ENCODE assay signal across 18 cellular contexts in the genomic region with DNA sequence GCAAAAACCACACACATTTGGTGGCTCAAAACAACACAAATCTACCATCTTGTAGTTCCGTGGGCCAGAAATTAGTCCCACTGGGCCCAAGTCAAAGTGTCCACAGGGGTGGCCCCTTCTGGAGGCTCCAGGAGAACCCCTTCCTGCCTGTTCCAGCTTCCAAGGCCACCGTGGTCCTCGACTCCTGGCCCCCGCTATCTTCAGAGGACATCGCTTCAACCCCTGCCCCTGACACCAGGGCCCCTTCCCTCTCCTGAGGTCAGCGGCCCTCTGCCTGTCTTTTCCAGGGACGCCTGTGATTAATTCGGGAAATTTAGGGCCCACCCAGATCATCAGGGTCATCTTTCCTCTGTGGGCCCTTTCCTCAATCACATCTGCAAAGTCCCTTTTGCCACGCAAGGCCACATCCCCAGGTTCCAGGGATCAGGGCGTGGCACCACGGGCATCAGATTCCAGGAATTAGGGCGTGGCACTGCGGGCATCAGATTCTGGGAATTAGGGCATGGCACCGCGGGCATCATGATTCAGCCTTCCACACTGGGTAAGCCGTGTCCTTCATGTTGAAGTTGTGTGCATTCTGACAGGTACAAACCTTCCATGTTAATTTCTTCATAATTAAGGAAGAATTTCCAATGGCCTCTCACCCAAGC. TPM values are rescaled to one million over a fixed set of nuclear protein-coding genes. Genes with fewer than 3 reads are reported as not detected.
A peak's percentile ranks its signal among the peaks of the same experiment; 100 is the strongest.
DNase-seq lines count a peak whose midpoint lies in the region; ATAC-seq and TF ChIP-seq lines count a peak whose summit lies in the region.
"Had no signal": no experiment of that assay in that cellular context is flagged by ENCODE, and none has a peak within 500 bp of the region (broad histone marks: within the 10 kb centered on the region; RNA-seq: fewer than 3 reads in every experiment).

No MANE protein-coding gene starts in this region.

- no peak overlapping the region for H3K4me3 ChIP-seq in right atrium auricular region
- no peak overlapping the region for H3K4me3 ChIP-seq in RWPE2 (ENCODE audit: severe bottlenecking)
- no peak overlapping the region for H3K4me3 ChIP-seq in osteoblast (ENCODE audit: insufficient read depth, low read length)
- no peak overlapping the region for H3K4me3 ChIP-seq in gastroesophageal sphincter
- H3K4me3 ChIP-seq: BLaER1 treated with 17β-estradiol and CSF1 and Interleukin-3, amounts not matched to agents 10 nM and 100 nM had no signal

- H3K79me2 ChIP-seq in osteoblast (ENCODE audit: insufficient read depth, low read length): no peaks in the 10 kb centered on the region

- H3K9me3 ChIP-seq in right atrium auricular region (no peaks in the 10 kb centered on the region), RWPE2 (ENCODE audit: severe bottlenecking) (peaks cover 2% of the 10 kb centered on the region), osteoblast (ENCODE audit: low read depth, low read length) (peaks cover 7% of the 10 kb centered on the region), gastroesophageal sphincter (no peaks in the 10 kb centered on the region)

- H3K27ac Mint-ChIP-seq in stimulated activated naive B cell treated with anti-CD40 and anti-IgM and Interleukin-4, amounts not matched to agents 10 μg/mL and 1 μg/mL and 100 μg/mL, for 72 hours: peak overlapping the region; percentile 69
- H3K27ac Mint-ChIP-seq: CD4-positive, alpha-beta T cell; H9 had no signal

- CTCF ChIA-PET in HEK293T (lab: Yijun Ruan, JAX): no interaction called here

- DNase-seq in cardiac septum (ENCODE audit: low spot score) (peak; percentile 46), right atrium auricular region (ENCODE audit: low spot score) (no peak), RWPE2 (ENCODE audit: low spot score) (peak; percentile 17), osteoblast (ENCODE audit: insufficient read length, low spot score, missing footprints) (peak; percentile 52), HEK293T (ENCODE audit: extremely low spot score) (no peak)
- no peak for DNase-seq in stimulated activated naive B cell treated with anti-CD40 and anti-IgM and Interleukin-4, amounts not matched to agents 10 μg/mL and 1 μg/mL and 100 μg/mL, for 72 hours
- DNase-seq: ACHN; CD4-positive, alpha-beta T cell; DMS153; DMS79 treated with DMSO at 0.1 percent for 48 hours; EL; GOT3; H9 had no signal

- no peaks in the 10 kb centered on the region for H3K36me3 Mint-ChIP-seq in stimulated activated naive B cell treated with anti-CD40 and anti-IgM and Interleukin-4, amounts not matched to agents 10 μg/mL and 1 μg/mL and 100 μg/mL, for 72 hours

- POLR2A ChIA-PET in HEK293T (lab: Yijun Ruan, JAX): no interaction called here

- no peaks in the 10 kb centered on the region for H3K27me3 ChIP-seq in right atrium auricular region
- H3K27me3 ChIP-seq in RWPE2 (ENCODE audit: insufficient read depth, poor library complexity, severe bottlenecking): peaks cover 19% of the 10 kb centered on the region
- no peaks in the 10 kb centered on the region for H3K27me3 ChIP-seq in osteoblast (ENCODE audit: insufficient read depth, low read length)
- no peaks in the 10 kb centered on the region for H3K27me3 ChIP-seq in gastroesophageal sphincter
- H3K27me3 ChIP-seq: BLaER1 treated with 17β-estradiol and CSF1 and Interleukin-3, amounts not matched to agents 10 nM and 100 nM had no signal

- H2AFZ ChIP-seq in osteoblast (ENCODE audit: low read length): no peak overlapping the region

- no peak for TF ChIP-seq CTCF in right atrium auricular region (IDR thresholded peaks at IDR 0.05)
- TF ChIP-seq CTCF in RWPE2 (IDR thresholded peaks at IDR 0.05; ENCODE audit: poor library complexity, severe bottlenecking): no peak
- TF ChIP-seq CTCF in osteoblast (IDR thresholded peaks at IDR 0.05; ENCODE audit: extremely low read depth, low read depth, low read length): no peak
- TF ChIP-seq CTCF in gastroesophageal sphincter (IDR thresholded peaks at IDR 0.05): no peak

- peaks cover 4 to 6% of the 10 kb centered on the region in 2 donors for H3K9me3 Mint-ChIP-seq in stimulated activated naive B cell treated with anti-CD40 and anti-IgM and Interleukin-4, amounts not matched to agents 10 μg/mL and 1 μg/mL and 100 μg/mL, for 72 hours
- H3K9me3 Mint-ChIP-seq: CD4-positive, alpha-beta T cell had no signal

- H3K4me1 ChIP-seq in right atrium auricular region: peaks cover 0 to 5% of the 10 kb centered on the region in 2 donors
- no peaks in the 10 kb centered on the region for H3K4me1 ChIP-seq in RWPE2 (ENCODE audit: insufficient read depth, poor library complexity, severe bottlenecking)
- no peaks in the 10 kb centered on the region for H3K4me1 ChIP-seq in osteoblast (ENCODE audit: insufficient read depth, low read length)
- peaks cover 0 to 35% (median 0%) of the 10 kb centered on the region in 3 donors for H3K4me1 ChIP-seq in gastroesophageal sphincter
- H3K4me1 ChIP-seq: BLaER1 treated with 17β-estradiol and CSF1 and Interleukin-3, amounts not matched to agents 10 nM and 100 nM had no signal

- ATAC-seq in RWPE2 (ENCODE audit: low read depth): no peak
- no peak for ATAC-seq in stimulated activated naive B cell treated with anti-CD40 and anti-IgM and Interleukin-4, amounts not matched to agents 10 μg/mL and 1 μg/mL and 100 μg/mL, for 72 hours (replicated peaks)
- ATAC-seq in HG03135 (IDR thresholded peaks at IDR 0.05; ENCODE audit: unreplicated experiment): no peak
- no peak for ATAC-seq in gastroesophageal sphincter
- ATAC-seq: HepG2 had no signal

- H4K20me1 ChIP-seq in osteoblast (ENCODE audit: insufficient read depth, low read length): no peaks in the 10 kb centered on the region
- H4K20me1 ChIP-seq: BLaER1 treated with 17β-estradiol and CSF1 and Interleukin-3, amounts not matched to agents 10 nM and 100 nM had no signal

- H3K27me3 Mint-ChIP-seq in stimulated activated naive B cell treated with anti-CD40 and anti-IgM and Interleukin-4, amounts not matched to agents 10 μg/mL and 1 μg/mL and 100 μg/mL, for 72 hours: no peaks in the 10 kb centered on the region
- H3K27me3 Mint-ChIP-seq: CD4-positive, alpha-beta T cell had no signal

- no peak for TF ChIP-seq POLR2A in gastroesophageal sphincter (IDR thresholded peaks at IDR 0.05)

- WGBS in gastroesophageal sphincter (ENCODE audit: low coverage in 1 of 2), 2 donors: 97% methylated on average over 7 of the region's 16 CpGs; no CpG with 5 or more reads in 1 of the 2 donors

- H3K4me1 Mint-ChIP-seq in stimulated activated naive B cell treated with anti-CD40 and anti-IgM and Interleukin-4, amounts not matched to agents 10 μg/mL and 1 μg/mL and 100 μg/mL, for 72 hours: no peaks in the 10 kb centered on the region
- H3K4me1 Mint-ChIP-seq: H9 had no signal

- no peak overlapping the region for H3K4me2 ChIP-seq in osteoblast (ENCODE audit: insufficient read depth, low read length)
- H3K4me2 ChIP-seq: BLaER1 treated with 17β-estradiol and CSF1 and Interleukin-3, amounts not matched to agents 10 nM and 100 nM had no signal

- H3K27ac ChIP-seq in right atrium auricular region: no peak overlapping the region
- no peak overlapping the region for H3K27ac ChIP-seq in RWPE2 (ENCODE audit: poor library complexity, severe bottlenecking)
- H3K27ac ChIP-seq in osteoblast (ENCODE audit: low read depth, low read length): no peak overlapping the region
- H3K27ac ChIP-seq in gastroesophageal sphincter: no peak overlapping the region
- H3K27ac ChIP-seq: BLaER1 treated with 17β-estradiol and CSF1 and Interleukin-3, amounts not matched to agents 10 nM and 100 nM had no signal

- H3K4me3 Mint-ChIP-seq in stimulated activated naive B cell treated with anti-CD40 and anti-IgM and Interleukin-4, amounts not matched to agents 10 μg/mL and 1 μg/mL and 100 μg/mL, for 72 hours: no peak overlapping the region
- H3K4me3 Mint-ChIP-seq: CD4-positive, alpha-beta T cell had no signal

- no peaks in the 10 kb centered on the region for H3K36me3 ChIP-seq in right atrium auricular region
- no peaks in the 10 kb centered on the region for H3K36me3 ChIP-seq in RWPE2 (ENCODE audit: low read depth)
- H3K36me3 ChIP-seq in osteoblast (ENCODE audit: insufficient read depth, low read length): no peaks in the 10 kb centered on the region
- no peaks in the 10 kb centered on the region for H3K36me3 ChIP-seq in gastroesophageal sphincter
- H3K36me3 ChIP-seq: BLaER1 treated with 17β-estradiol and CSF1 and Interleukin-3, amounts not matched to agents 10 nM and 100 nM had no signal

- no peak for TF ChIP-seq EP300 in gastroesophageal sphincter (IDR thresholded peaks at IDR 0.05)

- intact Hi-C loops in cardiac septum (cut with DNase I): no loop called here

TF ChIP-seq in HEK293T, 16 proteins besides CTCF, POLR2A, EP300 and RAD21:
- TF ChIP-seq ELF4 (IDR thresholded peaks at IDR 0.05): no peak
- TF ChIP-seq, protein P1, sequence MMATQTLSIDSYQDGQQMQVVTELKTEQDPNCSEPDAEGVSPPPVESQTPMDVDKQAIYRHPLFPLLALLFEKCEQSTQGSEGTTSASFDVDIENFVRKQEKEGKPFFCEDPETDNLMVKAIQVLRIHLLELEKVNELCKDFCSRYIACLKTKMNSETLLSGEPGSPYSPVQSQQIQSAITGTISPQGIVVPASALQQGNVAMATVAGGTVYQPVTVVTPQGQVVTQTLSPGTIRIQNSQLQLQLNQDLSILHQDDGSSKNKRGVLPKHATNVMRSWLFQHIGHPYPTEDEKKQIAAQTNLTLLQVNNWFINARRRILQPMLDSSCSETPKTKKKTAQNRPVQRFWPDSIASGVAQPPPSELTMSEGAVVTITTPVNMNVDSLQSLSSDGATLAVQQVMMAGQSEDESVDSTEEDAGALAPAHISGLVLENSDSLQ (IDR thresholded peaks at IDR 0.05): no peak
- TF ChIP-seq SP1 (IDR thresholded peaks at IDR 0.05): no peak
- no peak for TF ChIP-seq SUZ12 (IDR thresholded peaks at IDR 0.05)
- no peak for TF ChIP-seq ARNT (IDR thresholded peaks at IDR 0.05)
- TF ChIP-seq TARDBP (IDR thresholded peaks at IDR 0.05): no peak

RNA-seq across cellular contexts. Expression of a gene that starts 59.9 kb away (rescaled TPM):
- total RNA-seq in cardiac septum: 37.2 TPM
- 10 to 100 TPM; 10.8 to 31.7 TPM for total RNA-seq in right atrium auricular region
- 0.36 and 10.6 TPM in 2 replicates for total RNA-seq in osteoblast
- total RNA-seq in gastroesophageal sphincter: 100 to 1,000 TPM in 3 of 4 donors, 10 to 100 TPM in 1; 45.8 to 382 (median 160) TPM
- total RNA-seq: A172; CD4-positive, alpha-beta T cell; HepG2 had no signal

Comparison
In these comparisons a context has a peak if more than half of its experiments do, and no peak if none do; other contexts are left out.
1. DNase-seq: peak in cardiac septum (single experiment), RWPE2 (single experiment) and osteoblast (single experiment); none in right atrium auricular region (single experiment), stimulated activated naive B cell treated with anti-CD40 and anti-IgM and Interleukin-4, amounts not matched to agents 10 μg/mL and 1 μg/mL and 100 μg/mL, for 72 hours (single experiment) and HEK293T (single experiment).